In the genomic region with DNA sequence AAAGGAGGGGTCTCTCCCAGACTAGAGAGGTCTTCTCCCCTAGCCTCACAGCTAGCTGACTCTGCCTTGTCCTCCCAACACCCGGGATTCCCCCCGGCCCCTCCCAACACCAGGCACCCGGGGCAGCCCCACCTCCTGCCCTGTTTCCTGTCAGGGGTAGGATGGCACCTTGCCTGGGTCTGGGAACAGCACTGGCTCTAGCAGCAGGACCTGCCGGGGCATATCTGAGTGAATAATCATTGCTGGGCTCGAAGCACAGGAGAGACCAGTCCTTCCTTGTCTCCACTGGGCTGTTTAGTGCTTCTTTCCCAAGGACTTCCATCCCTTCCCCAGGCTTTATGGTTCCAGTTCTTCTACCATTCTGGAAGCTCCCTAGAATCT, we compare ENCODE assay signal across 8 cellular contexts. TPM values are rescaled to one million over a fixed set of nuclear protein-coding genes. Genes with fewer than 3 reads are reported as not detected.
DNase-seq lines count a peak whose midpoint lies in the region; ATAC-seq, FAIRE-seq and TF ChIP-seq lines count a peak whose summit lies in the region.
"Had no signal": no experiment of that assay in that cellular context is flagged by ENCODE, and none has a peak within 500 bp of the region (broad histone marks: within the 10 kb centered on the region; RNA-seq: fewer than 3 reads in every experiment).

No MANE protein-coding gene starts in this region.

- H3K36me3 Mint-ChIP-seq in astrocyte (ENCODE audit: low read depth, unreplicated experiment): peaks cover 22% of the 10 kb centered on the region

- H2AFZ ChIP-seq in astrocyte (ENCODE audit: low read depth, low read length): no peak overlapping the region

- H4K20me1 ChIP-seq in astrocyte (ENCODE audit: insufficient read depth, low read length): peaks cover 61% of the 10 kb centered on the region

- H3K27ac ChIP-seq in astrocyte (ENCODE audit: low read depth, low read length): no peak overlapping the region
- H3K27ac ChIP-seq in upper lobe of right lung: peak overlapping the region; percentile 38
- H3K27ac ChIP-seq: neutrophil had no signal

- no peaks in the 10 kb centered on the region for H3K27me3 ChIP-seq in astrocyte (ENCODE audit: insufficient read depth, low read length)
- H3K27me3 ChIP-seq in upper lobe of right lung: no peaks in the 10 kb centered on the region
- H3K27me3 ChIP-seq: neutrophil had no signal

- peak; percentile 46 for DNase-seq in astrocyte (ENCODE audit: low read depth)
- peak; percentile 64 for DNase-seq in iPS-NIHi7 (ENCODE audit: extremely low spot score)
- peak; percentile 73 for DNase-seq in upper lobe of right lung
- DNase-seq in NCI-H1417 (lab: John Stamatoyannopoulos, UW): no peak
- no peak for DNase-seq in foreskin melanocyte
- DNase-seq: activated T-cell treated with anti-CD3 and anti-CD28 coated beads, Interleukin-2, amount 50 U/mL, for 72 hours; NCI-H2081 treated with DMSO at 0.1 percent for 48 hours had no signal

- H3K36me3 ChIP-seq in astrocyte (ENCODE audit: insufficient read depth, low read length): no peaks in the 10 kb centered on the region
- H3K36me3 ChIP-seq in upper lobe of right lung: no peaks in the 10 kb centered on the region

- no peak overlapping the region for H3K4me3 Mint-ChIP-seq in astrocyte (ENCODE audit: unreplicated experiment)
- H3K4me3 Mint-ChIP-seq: activated T-cell treated with anti-CD3 and anti-CD28 coated beads, Interleukin-2, amount 50 U/mL, for 72 hours had no signal

- H3K9ac ChIP-seq in astrocyte (ENCODE audit: low read length): no peak overlapping the region

- H3K9me3 Mint-ChIP-seq in astrocyte (ENCODE audit: unreplicated experiment): peaks cover 2% of the 10 kb centered on the region
- H3K9me3 Mint-ChIP-seq: activated T-cell treated with anti-CD3 and anti-CD28 coated beads, Interleukin-2, amount 50 U/mL, for 72 hours had no signal

- peaks cover 21% of the 10 kb centered on the region for H3K79me2 ChIP-seq in astrocyte (ENCODE audit: insufficient read depth, low read length)

- H3K4me3 ChIP-seq in astrocyte (ENCODE audit: insufficient read depth, low read depth, low read length) (no peak overlapping the region), upper lobe of right lung (peak overlapping the region; percentile 4)

- no peak for FAIRE-seq in astrocyte (lab: Jason Lieb, UNC)

- H3K4me1 ChIP-seq in astrocyte (ENCODE audit: insufficient read depth, low read length) (peaks cover 15% of the 10 kb centered on the region), upper lobe of right lung (peaks cover 42% of the 10 kb centered on the region)

- no peaks in the 10 kb centered on the region for H3K9me3 ChIP-seq in astrocyte (ENCODE audit: insufficient read depth, low read depth, low read length)
- H3K9me3 ChIP-seq in upper lobe of right lung: no peaks in the 10 kb centered on the region
- H3K9me3 ChIP-seq: neutrophil had no signal

- peak overlapping the region; percentile 21 for H3K4me2 ChIP-seq in astrocyte (ENCODE audit: low read length)

- ATAC-seq in upper lobe of right lung: peak; percentile 73
- ATAC-seq: activated T-cell treated with anti-CD3 and anti-CD28 coated beads, Interleukin-2, amount 50 U/mL, for 72 hours had no signal

- TF ChIP-seq CTCF in astrocyte (IDR thresholded peaks at IDR 0.05; ENCODE audit: insufficient read depth, low read depth, low read length) (no peak), upper lobe of right lung (IDR thresholded peaks at IDR 0.05) (no peak)

- no peaks in the 10 kb centered on the region for H3K27me3 Mint-ChIP-seq in astrocyte (ENCODE audit: low read depth, unreplicated experiment)

- peaks cover 31% of the 10 kb centered on the region for H3K4me1 Mint-ChIP-seq in astrocyte (ENCODE audit: low read depth, unreplicated experiment)

- H3K27ac Mint-ChIP-seq in astrocyte (ENCODE audit: unreplicated experiment): peak overlapping the region; percentile 77
- H3K27ac Mint-ChIP-seq: activated T-cell treated with anti-CD3 and anti-CD28 coated beads, Interleukin-2, amount 50 U/mL, for 72 hours had no signal

- intact Hi-C loops in upper lobe of right lung (cut with DNase I): no loop called here

RNA-seq across cellular contexts. Expression of a gene that starts 25.7 kb away (rescaled TPM):
- 51.3 and 63.2 TPM in 2 replicates for total RNA-seq in astrocyte
- total RNA-seq in upper lobe of right lung: 121 TPM

RNA-seq across cellular contexts. Expression of a gene that starts 40.5 kb away (rescaled TPM):
- total RNA-seq in astrocyte (2.2 and 3.9 TPM in 2 replicates), upper lobe of right lung (2.7 TPM)

RNA-seq across cellular contexts. Expression of a gene that starts 44.0 kb away (rescaled TPM):
- total RNA-seq in astrocyte (0.20 and 0.43 TPM in 2 replicates), upper lobe of right lung (0.98 TPM)

RNA-seq across cellular contexts. Expression of a gene that starts 51.9 kb away (rescaled TPM):
- total RNA-seq in astrocyte (21.4 and 29.3 TPM in 2 replicates), upper lobe of right lung (33.4 TPM)

Comparison
In these comparisons a context has a peak if more than half of its experiments do, and no peak if none do; other contexts are left out.
1. DNase-seq: peak in astrocyte (single experiment), iPS-NIHi7 (single experiment) and upper lobe of right lung (single experiment); none in NCI-H1417 (0 of 3) and foreskin melanocyte (single experiment).